27 cellular contexts compared by ENCODE assay signal in the genomic region with DNA sequence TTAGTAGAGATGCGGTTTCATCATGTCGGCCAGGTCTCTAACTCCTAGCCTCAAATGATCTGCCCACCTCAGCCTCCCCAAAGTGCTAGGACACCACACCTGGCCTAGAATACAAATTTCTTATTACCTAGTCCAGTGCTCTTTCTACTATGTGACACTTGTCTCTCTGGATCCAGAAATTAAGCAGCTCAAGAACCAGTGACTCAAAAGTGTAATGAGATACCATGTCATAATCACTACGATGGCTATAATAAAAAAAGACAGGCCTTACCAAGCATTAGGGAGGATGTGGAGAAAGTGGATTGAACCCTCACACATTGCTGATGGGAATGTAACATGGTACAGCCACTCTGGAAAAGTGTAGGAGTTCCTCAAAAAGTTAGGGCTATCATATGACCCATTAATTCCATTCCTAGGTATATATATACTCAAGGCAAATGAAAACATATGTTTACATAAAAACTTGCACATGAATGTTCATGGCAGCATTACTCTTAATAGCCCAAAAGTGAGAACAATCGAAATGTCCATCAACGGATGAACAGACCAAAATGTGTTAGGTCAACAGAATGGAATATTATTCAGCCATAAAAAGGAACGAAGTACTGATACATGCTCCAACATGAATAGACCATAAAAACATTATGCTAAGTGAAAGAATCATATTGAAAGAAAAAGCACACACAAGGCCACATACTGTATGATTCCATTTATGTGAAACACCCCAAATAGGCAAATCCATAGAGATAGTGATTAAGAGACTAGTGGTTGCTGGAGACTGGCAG. TPM values are rescaled to one million over a fixed set of nuclear protein-coding genes. Genes with fewer than 3 reads are reported as not detected.
"Had no signal": no experiment of that assay in that cellular context is flagged by ENCODE, and none has a peak within 500 bp of the region (broad histone marks: within the 10 kb centered on the region; RNA-seq: fewer than 3 reads in every experiment).

No MANE protein-coding gene starts in this region.

- H3K4me3 ChIP-seq: colonic mucosa, heart left ventricle, lung, ovary, tibial artery, upper lobe of left lung, uterus had no signal

- ATAC-seq: esophagus mucosa, heart left ventricle, left colon, left ventricle myocardium superior, right cardiac atrium had no signal

- DNase-seq: colonic mucosa; effector CD4-positive, alpha-beta T cell; heart left ventricle; hippocampal formation; left colon; left ventricle myocardium superior; mesendoderm; naive B cell; ovary; right cardiac atrium; small intestine; stimulated activated CD4-positive, alpha-beta T cell treated with anti-CD3 and anti-CD28 coated beads, Interleukin-12 subunit alpha, Interleukin-12 subunit beta, amount 100 ng/mL, for 4 hours; stimulated activated CD4-positive, alpha-beta T cell treated with anti-CD3 and anti-CD28 coated beads, Interleukin-2, amount 100 ng/mL, for 48 hours; stimulated activated naive CD4-positive, alpha-beta T cell treated with Interleukin-2 at 50 U/mL for 16 hours; tibial artery; uterus had no signal

- H3K27ac ChIP-seq: colonic mucosa, heart left ventricle, ovary, tibial artery, uterus had no signal

- H3K27me3 ChIP-seq: colonic mucosa, heart left ventricle, ovary, tibial artery, upper lobe of left lung, uterus had no signal

- H3K27ac Mint-ChIP-seq: naive B cell had no signal

- H3K9me3 ChIP-seq: colonic mucosa, heart left ventricle, ovary, tibial artery, upper lobe of left lung, uterus had no signal

- H3K36me3 ChIP-seq: ovary, uterus had no signal

- H3K27me3 Mint-ChIP-seq: naive B cell had no signal

- H3K9me3 Mint-ChIP-seq: naive B cell had no signal

- H3K4me1 ChIP-seq: tibial artery, uterus had no signal

- H3K4me3 Mint-ChIP-seq: naive B cell had no signal

RNA-seq across cellular contexts. Expression of gene TEX38, which starts 8.3 kb away (rescaled TPM):
- total RNA-seq: colonic mucosa, dermis microvascular lymphatic vessel endothelial cell, esophagus mucosa, fibroblast of lung, frontal cortex, glomerular endothelial cell, kidney epithelial cell, left colon, left ventricle myocardium superior, lung, posterior vena cava, right cardiac atrium, temporal lobe, upper lobe of left lung, uterus had no signal
- polyA plus RNA-seq: fibroblast of lung, heart left ventricle, lung, neural cell, small intestine had no signal
